8 cellular contexts compared by ENCODE assay signal in genomic region chr3:4493008-4493930, GRCh38. TPM values are rescaled to one million over a fixed set of nuclear protein-coding genes. Genes with fewer than 3 reads are reported as not detected.
DNase-seq lines count a peak whose midpoint lies in the region; ATAC-seq and TF ChIP-seq lines count a peak whose summit lies in the region.

Gene ITPR1 (plus strand): TSS chr3:4493348. CDS start chr3:4516492, 23,144 bp downstream.

- CTCF ChIA-PET in RWPE1 (lab: Yijun Ruan, JAX) = interaction anchor here (0.6 to 2.4 kb wide), 2 partner anchors 58 to 143 kb away, joined by 4 to 5 read pairs; no protein-coding TSS in a partner anchor

- H3K27me3 Mint-ChIP-seq in activated T-helper 17 cell treated with anti-CD3 and anti-CD28 coated beads, Interleukin-2, amount 50 U/mL, for 72 hours = no peaks in the 10 kb centered on the region
- H3K27me3 Mint-ChIP-seq in natural killer cell (ENCODE audit: low read depth in 2 of 2) = peaks cover 0 to 4% of the 10 kb centered on the region in 2 donors

- peak within 1 kb of the TSS; percentile 89 for H3K27ac Mint-ChIP-seq in activated T-helper 17 cell treated with anti-CD3 and anti-CD28 coated beads, Interleukin-2, amount 50 U/mL, for 72 hours
- H3K27ac Mint-ChIP-seq in natural killer cell = peak within 1 kb of the TSS; percentile 85 to 92

- H3K36me3 Mint-ChIP-seq in activated T-helper 17 cell treated with anti-CD3 and anti-CD28 coated beads, Interleukin-2, amount 50 U/mL, for 72 hours (ENCODE audit: low read depth) = peaks cover 39% of the 10 kb centered on the region
- H3K36me3 Mint-ChIP-seq in natural killer cell = peaks cover 10% of the 10 kb centered on the region

- intact Hi-C loops in natural killer cell (cut with micrococcal nuclease) = loop anchor here (1.0 to 10.0 kb wide), 7 partner anchors 11 to 1318 kb away; partner anchors contain the start of genes CRBN, SETMAR and SUMF1

- no peaks in the 10 kb centered on the region for H3K9me3 Mint-ChIP-seq in activated T-helper 17 cell treated with anti-CD3 and anti-CD28 coated beads, Interleukin-2, amount 50 U/mL, for 72 hours
- no peaks in the 10 kb centered on the region for H3K9me3 Mint-ChIP-seq in natural killer cell

- peaks cover 28% of the 10 kb centered on the region for H3K4me1 Mint-ChIP-seq in activated T-helper 17 cell treated with anti-CD3 and anti-CD28 coated beads, Interleukin-2, amount 50 U/mL, for 72 hours
- peaks cover 41 to 52% of the 10 kb centered on the region in 2 donors for H3K4me1 Mint-ChIP-seq in natural killer cell

- peak within 1 kb of the TSS; percentile 84 for H3K4me3 ChIP-seq in LNCaP clone FGC (ENCODE audit: low read depth, low read length)
- peak within 1 kb of the TSS; percentile 85 for H3K4me3 ChIP-seq in fibroblast of mammary gland (ENCODE audit: control insufficient read depth, low read depth, low read length)

- TF ChIP-seq CTCF in LNCaP clone FGC (IDR thresholded peaks at IDR 0.05; ENCODE audit: control insufficient read depth, extremely low read depth, insufficient read depth) (no peak), RWPE1 (conservative IDR thresholded peaks at IDR 0.05; ENCODE audit: low read depth) (no peak), fibroblast of mammary gland (conservative IDR thresholded peaks at IDR 0.05; ENCODE audit: control insufficient read depth, insufficient read depth, low read depth, low read length) (no peak), natural killer cell (IDR thresholded peaks at IDR 0.05) (no peak)

- peak within 1 kb of the TSS; percentile 89 for H3K27ac ChIP-seq in RWPE1

- peak within 1 kb of the TSS; percentile 94 for H3K4me3 Mint-ChIP-seq in activated T-helper 17 cell treated with anti-CD3 and anti-CD28 coated beads, Interleukin-2, amount 50 U/mL, for 72 hours
- peak within 1 kb of the TSS; percentile 99 for H3K4me3 Mint-ChIP-seq in natural killer cell

- ATAC-seq in activated T-helper 17 cell treated with anti-CD3 and anti-CD28 coated beads, Interleukin-2, amount 50 U/mL, for 72 hours (replicated peaks) = peak; percentile 95
- ATAC-seq in natural killer cell = peak; percentile 91 to 97 (median 92)

- POLR2A ChIA-PET in RWPE1 (lab: Yijun Ruan, JAX; ENCODE audit: low non-redundant PET) = interaction anchor here (0.6 to 1.1 kb wide), 6 partner anchors 26 to 136 kb away, joined by 3 to 7 read pairs (median 4); partner anchors contain the start of gene SUMF1

- DNase-seq in Daoy (ENCODE audit: low read depth) (peak; percentile 96), GOT3 (lab: John Stamatoyannopoulos, UW) (peak; percentile 91), LNCaP clone FGC (ENCODE audit: low read depth) (peak; percentile 97), RWPE1 (ENCODE audit: low spot score) (peak; percentile 93), fibroblast of mammary gland (ENCODE audit: low read depth) (peak; percentile 98), natural killer cell (peak; percentile 91)
- peak; percentile 98 for DNase-seq in stimulated activated naive CD4-positive, alpha-beta T cell treated with Interleukin-2 at 50 U/mL for 16 hours (lab: John Stamatoyannopoulos, UW)

RNA-seq across cellular contexts. Expression of gene ITPR1, which starts in this region (rescaled TPM):
- 9.8 and 26.0 TPM in 2 replicates for total RNA-seq in Daoy (2014; rRNA removed; shearing (Covaris generic))
- total RNA-seq in activated T-helper 17 cell treated with anti-CD3 and anti-CD28 coated beads, Interleukin-2, amount 50 U/mL, for 72 hours = 10 to 100 TPM; 78.5 to 84.6 TPM
- total RNA-seq in natural killer cell = 100 to 1,000 TPM in 1 of 3 donors, 10 to 100 TPM in 2; 86.7 to 123 (median 94.8) TPM

Comparison
In these comparisons a context has a peak if more than half of its experiments do, and no peak if none do; other contexts are left out.
1. Peak in every context shown above with its lines: DNase-seq, ATAC-seq, H3K4me3 ChIP-seq and H3K27ac ChIP-seq.